ENCODE assay signal across 1 cellular context in the genomic region with DNA sequence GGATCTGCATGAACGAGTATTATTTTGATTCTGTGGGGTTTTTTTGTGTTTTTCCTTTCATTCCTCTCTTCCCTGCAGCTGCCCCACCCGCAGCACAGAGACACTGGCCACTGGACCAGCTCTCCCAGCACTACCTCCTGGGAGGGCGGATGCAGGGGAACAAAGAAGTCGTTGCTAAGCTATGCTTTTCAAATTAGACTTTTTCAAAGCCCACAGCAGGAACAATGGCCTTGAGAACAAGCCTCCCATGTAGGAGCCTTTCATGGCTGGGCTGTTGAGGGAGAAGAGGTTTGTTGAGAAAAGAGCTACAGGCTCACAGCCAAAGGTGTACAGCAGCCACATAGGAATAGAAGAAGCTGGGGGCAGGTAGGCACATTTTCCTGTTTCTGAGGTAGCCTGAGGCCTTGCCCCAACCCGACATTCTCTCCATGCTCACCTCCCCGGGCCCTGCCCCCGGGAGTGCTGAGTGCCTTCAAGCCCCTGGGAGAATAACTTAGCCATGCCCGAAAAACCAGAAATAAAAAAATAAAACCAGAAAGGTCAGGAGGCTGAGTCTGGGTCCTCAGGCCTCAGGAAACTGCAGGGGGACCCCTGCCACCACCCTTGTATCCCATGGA.
TF ChIP-seq lines count a peak whose summit lies in the region.

No MANE protein-coding gene starts in this region.

TF ChIP-seq in H1, 55 proteins besides CTCF, POLR2A, EP300 and RAD21:
- TF ChIP-seq, protein P1, sequence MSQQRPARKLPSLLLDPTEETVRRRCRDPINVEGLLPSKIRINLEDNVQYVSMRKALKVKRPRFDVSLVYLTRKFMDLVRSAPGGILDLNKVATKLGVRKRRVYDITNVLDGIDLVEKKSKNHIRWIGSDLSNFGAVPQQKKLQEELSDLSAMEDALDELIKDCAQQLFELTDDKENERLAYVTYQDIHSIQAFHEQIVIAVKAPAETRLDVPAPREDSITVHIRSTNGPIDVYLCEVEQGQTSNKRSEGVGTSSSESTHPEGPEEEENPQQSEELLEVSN (IDR thresholded peaks at IDR 0.05): no peak
- TF ChIP-seq JUND (IDR thresholded peaks at IDR 0.05; ENCODE audit: low read length): no peak
- no peak for TF ChIP-seq JUN (IDR thresholded peaks at IDR 0.05; ENCODE audit: low read depth, low read length)
- no peak for TF ChIP-seq GTF2F1 (IDR thresholded peaks at IDR 0.05; ENCODE audit: borderline replicate concordance, low read depth, low read length)
- no peak for TF ChIP-seq SIRT6 (IDR thresholded peaks at IDR 0.05; ENCODE audit: low read length)
- TF ChIP-seq, protein P2, sequence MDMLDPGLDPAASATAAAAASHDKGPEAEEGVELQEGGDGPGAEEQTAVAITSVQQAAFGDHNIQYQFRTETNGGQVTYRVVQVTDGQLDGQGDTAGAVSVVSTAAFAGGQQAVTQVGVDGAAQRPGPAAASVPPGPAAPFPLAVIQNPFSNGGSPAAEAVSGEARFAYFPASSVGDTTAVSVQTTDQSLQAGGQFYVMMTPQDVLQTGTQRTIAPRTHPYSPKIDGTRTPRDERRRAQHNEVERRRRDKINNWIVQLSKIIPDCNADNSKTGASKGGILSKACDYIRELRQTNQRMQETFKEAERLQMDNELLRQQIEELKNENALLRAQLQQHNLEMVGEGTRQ (IDR thresholded peaks at IDR 0.05; ENCODE audit: low read length): no peak
- TF ChIP-seq PHF8 (conservative IDR thresholded peaks at IDR 0.05; ENCODE audit: low read depth, low read length): no peak
- TF ChIP-seq CHD1 (IDR thresholded peaks at IDR 0.05; ENCODE audit: low read depth, low read length): no peak
- TF ChIP-seq HDAC6 (IDR thresholded peaks at IDR 0.05; ENCODE audit: low read depth, low read length): no peak
- no peak for TF ChIP-seq KDM4A (IDR thresholded peaks at IDR 0.05; ENCODE audit: low read depth, low read length, severe bottlenecking)
- peak; percentile 56 for TF ChIP-seq NANOG (IDR thresholded peaks at IDR 0.05; ENCODE audit: insufficient read depth, low read depth, low read length, poor library complexity, severe bottlenecking)
- TF ChIP-seq CHD2 (IDR thresholded peaks at IDR 0.05; ENCODE audit: low read length): no peak
- no peak for TF ChIP-seq BCL11A (IDR thresholded peaks at IDR 0.05; ENCODE audit: low read depth in 2 of 2, low read length in 2 of 2)
- no peak for TF ChIP-seq RBBP5 (IDR thresholded peaks at IDR 0.05; ENCODE audit: borderline replicate concordance, low read depth, low read length)
- TF ChIP-seq SIX5 (IDR thresholded peaks at IDR 0.05; ENCODE audit: low read depth, low read length): no peak
- TF ChIP-seq CBX8 (IDR thresholded peaks at IDR 0.05; ENCODE audit: borderline replicate concordance, low read depth, low read length): no peak
- TF ChIP-seq RXRA (IDR thresholded peaks at IDR 0.05; ENCODE audit: insufficient read depth, low read depth, low read length): no peak
- TF ChIP-seq HDAC2 (IDR thresholded peaks at IDR 0.05; ENCODE audit: borderline replicate concordance in 1 of 2, low read depth in 2 of 2, low read length in 2 of 2): no peak
- no peak for TF ChIP-seq SIN3A (conservative IDR thresholded peaks at IDR 0.05 in 1 of 2, IDR thresholded peaks at IDR 0.05 in 1 of 2; ENCODE audit: low read depth in 1 of 2, low read length in 2 of 2)
- TF ChIP-seq, protein P3, sequence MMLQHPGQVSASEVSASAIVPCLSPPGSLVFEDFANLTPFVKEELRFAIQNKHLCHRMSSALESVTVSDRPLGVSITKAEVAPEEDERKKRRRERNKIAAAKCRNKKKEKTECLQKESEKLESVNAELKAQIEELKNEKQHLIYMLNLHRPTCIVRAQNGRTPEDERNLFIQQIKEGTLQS (IDR thresholded peaks at IDR 0.05; ENCODE audit: insufficient read depth, low read depth, low read length): no peak
- no peak for TF ChIP-seq ZNF274 (IDR thresholded peaks at IDR 0.05; ENCODE audit: borderline replicate concordance, extremely low read depth, low read length)
- no peak for TF ChIP-seq MAFK (IDR thresholded peaks at IDR 0.05; ENCODE audit: low read depth, low read length)
- peak; percentile 19 for TF ChIP-seq CTBP2 (IDR thresholded peaks at IDR 0.05; ENCODE audit: borderline replicate concordance, insufficient read depth, insufficient read length, low read length)
- no peak for TF ChIP-seq TCF12 (IDR thresholded peaks at IDR 0.05; ENCODE audit: low read depth, low read length)
- TF ChIP-seq, protein P4, sequence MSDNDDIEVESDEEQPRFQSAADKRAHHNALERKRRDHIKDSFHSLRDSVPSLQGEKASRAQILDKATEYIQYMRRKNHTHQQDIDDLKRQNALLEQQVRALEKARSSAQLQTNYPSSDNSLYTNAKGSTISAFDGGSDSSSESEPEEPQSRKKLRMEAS (IDR thresholded peaks at IDR 0.05): no peak
- peak; percentile 45 for TF ChIP-seq ASH2L (IDR thresholded peaks at IDR 0.05; ENCODE audit: low read length)
- no peak for TF ChIP-seq GABPA (IDR thresholded peaks at IDR 0.05; ENCODE audit: borderline replicate concordance, insufficient read depth, low read length)
- TF ChIP-seq, protein P5, sequence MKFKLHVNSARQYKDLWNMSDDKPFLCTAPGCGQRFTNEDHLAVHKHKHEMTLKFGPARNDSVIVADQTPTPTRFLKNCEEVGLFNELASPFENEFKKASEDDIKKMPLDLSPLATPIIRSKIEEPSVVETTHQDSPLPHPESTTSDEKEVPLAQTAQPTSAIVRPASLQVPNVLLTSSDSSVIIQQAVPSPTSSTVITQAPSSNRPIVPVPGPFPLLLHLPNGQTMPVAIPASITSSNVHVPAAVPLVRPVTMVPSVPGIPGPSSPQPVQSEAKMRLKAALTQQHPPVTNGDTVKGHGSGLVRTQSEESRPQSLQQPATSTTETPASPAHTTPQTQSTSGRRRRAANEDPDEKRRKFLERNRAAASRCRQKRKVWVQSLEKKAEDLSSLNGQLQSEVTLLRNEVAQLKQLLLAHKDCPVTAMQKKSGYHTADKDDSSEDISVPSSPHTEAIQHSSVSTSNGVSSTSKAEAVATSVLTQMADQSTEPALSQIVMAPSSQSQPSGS (IDR thresholded peaks at IDR 0.05; ENCODE audit: low read length): no peak
- no peak for TF ChIP-seq SP1 (IDR thresholded peaks at IDR 0.05; ENCODE audit: low read depth, low read length)
- TF ChIP-seq YY1 (IDR thresholded peaks at IDR 0.05; ENCODE audit: low read depth, low read length): 0 out of 2 replicates have a peak, but pooled peaks have one; percentile 11
- TF ChIP-seq POU5F1 (IDR thresholded peaks at IDR 0.05; ENCODE audit: low read depth, low read length): no peak
